Comparison of ENCODE assay signal across 8 cellular contexts in genomic region chr5:151141535-151141934, GRCh38. TPM values are rescaled to one million over a fixed set of nuclear protein-coding genes. Genes with fewer than 3 reads are reported as not detected.
DNase-seq lines count a peak whose midpoint lies in the region; ATAC-seq and TF ChIP-seq lines count a peak whose summit lies in the region.

No MANE protein-coding gene starts in this region.

- no peaks in the 10 kb centered on the region for H3K36me3 ChIP-seq in OCI-LY3 (replicated peaks; ENCODE audit: low read depth, low read length)

- H2AFZ ChIP-seq in OCI-LY3 (ENCODE audit: low read depth, low read length) = peak overlapping the region; percentile 17; the same call in 1 of the 2 replicates

- peaks cover 6% of the 10 kb centered on the region; the same call in 1 of the 2 replicates for H3K27me3 ChIP-seq in OCI-LY3 (ENCODE audit: low read depth, low read length)

- H3K27me3 Mint-ChIP-seq in natural killer cell (ENCODE audit: low read depth in 2 of 2) = no peaks in the 10 kb centered on the region

- peak overlapping the region; percentile 80 to 95 for H3K27ac Mint-ChIP-seq in natural killer cell

- TF ChIP-seq CTCF in GM10266 (IDR thresholded peaks at IDR 0.05; ENCODE audit: control insufficient read depth, insufficient read depth, low read depth, missing control alignments) (no peak), OCI-LY3 (IDR thresholded peaks at IDR 0.05; ENCODE audit: low read depth, low read length) (no peak), natural killer cell (IDR thresholded peaks at IDR 0.05) (no peak)

- H3K4me2 ChIP-seq in OCI-LY3 (ENCODE audit: low read length) = peak overlapping the region; percentile 67

- H3K27ac ChIP-seq in OCI-LY3 (ENCODE audit: low read length) = no peak overlapping the region

- peaks cover 25% of the 10 kb centered on the region for H3K4me1 ChIP-seq in OCI-LY3 (ENCODE audit: low read length)

- DNase-seq in GM10266 (ENCODE audit: extremely low spot score) = peak; percentile 75
- DNase-seq in astrocyte of the hippocampus (ENCODE audit: low read depth, low spot score) = peak; percentile 23
- DNase-seq in natural killer cell = peak; percentile 34
- no peak for DNase-seq in NCI-H2171 treated with DMSO at 0.1 percent for 48 hours (lab: John Stamatoyannopoulos, UW)
- DNase-seq in NCI-H345 treated with DMSO at 0.1 percent for 48 hours (lab: John Stamatoyannopoulos, UW; ENCODE audit: unreplicated experiment) = no peak
- DNase-seq in inferior parietal cortex (ENCODE audit: extremely low spot score) = no peak

- peak overlapping the region; percentile 45 for H3K9ac ChIP-seq in OCI-LY3 (ENCODE audit: low read length)

- intact Hi-C loops in natural killer cell (cut with micrococcal nuclease) = no loop called here

- H4K20me1 ChIP-seq in OCI-LY3 (ENCODE audit: insufficient read depth, low read length) = no peaks in the 10 kb centered on the region

- peak overlapping the region; percentile 71 for H3K4me3 Mint-ChIP-seq in natural killer cell

- ATAC-seq in GM21786 (IDR thresholded peaks at IDR 0.05; ENCODE audit: unreplicated experiment) (peak; percentile 94), natural killer cell (peak; percentile 34 to 64 (median 39))

- H3K4me3 ChIP-seq in OCI-LY3 (ENCODE audit: low read length) = peak overlapping the region; percentile 53

- H3K9me3 ChIP-seq in OCI-LY3 (ENCODE audit: insufficient read depth, low read length) = no peaks in the 10 kb centered on the region

- H3K4me1 Mint-ChIP-seq in natural killer cell = peaks cover 87 to 100% of the 10 kb centered on the region in 2 donors

- no peaks in the 10 kb centered on the region for H3K79me2 ChIP-seq in OCI-LY3 (ENCODE audit: low read length)

- peaks cover 24% of the 10 kb centered on the region for H3K36me3 Mint-ChIP-seq in natural killer cell

- no peaks in the 10 kb centered on the region for H3K9me3 Mint-ChIP-seq in natural killer cell

RNA-seq across cellular contexts. Expression of gene ANXA6, which starts 16.0 kb away (rescaled TPM):
- 100 to 1,000 TPM; 504 to 629 (median 535) TPM for total RNA-seq in natural killer cell

Comparison
In these comparisons a context has a peak if more than half of its experiments do, and no peak if none do; other contexts are left out.
1. DNase-seq: peak in GM10266 (single experiment), astrocyte of the hippocampus (single experiment) and natural killer cell (single experiment); none in NCI-H2171 treated with DMSO at 0.1 percent for 48 hours (single experiment), NCI-H345 treated with DMSO at 0.1 percent for 48 hours (single experiment) and inferior parietal cortex (single experiment).